8 cellular contexts compared by ENCODE assay signal in the genomic region with DNA sequence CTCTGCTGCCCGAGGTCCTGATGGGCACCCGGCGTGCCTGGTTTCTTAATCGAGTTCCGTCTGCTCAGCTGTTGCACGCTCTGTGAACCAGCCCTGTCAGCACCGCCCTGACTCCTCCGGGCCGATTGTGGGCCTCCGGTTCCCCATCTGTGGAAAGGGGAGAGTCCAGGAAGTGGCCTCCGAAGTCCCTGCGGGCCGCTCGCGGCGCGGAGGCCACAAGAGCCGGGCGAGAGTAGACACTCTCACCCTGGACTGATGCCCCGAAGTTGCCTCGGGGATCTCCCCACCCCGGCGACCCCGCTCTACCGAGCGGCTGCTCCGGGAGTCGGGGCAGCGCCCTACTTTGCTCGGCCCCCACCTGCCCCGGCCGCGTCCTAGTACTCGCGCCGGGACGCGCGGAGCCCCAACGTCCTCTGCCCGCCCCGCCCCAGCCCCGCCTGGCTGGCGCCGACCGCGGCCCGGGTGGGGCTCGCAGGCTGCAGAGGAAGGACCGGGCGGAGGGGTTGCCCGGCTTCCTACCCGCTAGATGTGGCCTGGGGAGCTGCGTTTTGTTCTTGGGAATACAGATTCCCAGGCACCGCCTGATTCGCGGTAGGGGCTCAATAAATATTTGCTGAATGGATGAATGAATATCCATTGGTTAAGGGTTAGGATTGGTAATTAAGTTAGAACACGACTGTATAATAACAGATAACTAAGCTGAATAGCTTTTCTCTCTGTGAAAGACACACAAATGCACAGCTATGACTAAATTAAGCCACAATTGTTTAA. TPM values are rescaled to one million over a fixed set of nuclear protein-coding genes. Genes with fewer than 3 reads are reported as not detected.
DNase-seq lines count a peak whose midpoint lies in the region; ATAC-seq lines count a peak whose summit lies in the region.

No MANE protein-coding gene starts in this region.

- POLR2A ChIA-PET in activated CD4-positive, alpha-beta memory T cell treated with anti-CD3 and anti-CD28 coated beads for 36 hours (lab: Charles Lee): interaction anchor here (1.3 kb wide), 1 partner anchor 31 kb away, joined by 3 read pairs; the partner anchor contains the start of gene HABP4

- DNase-seq in COR-L47 (lab: John Stamatoyannopoulos, UW) (peak; percentile 88), NCI-H69 (lab: John Stamatoyannopoulos, UW) (peak; percentile 99), mesenteric fat pad (ENCODE audit: low spot score) (peak; percentile 91)
- DNase-seq in activated CD4-positive, alpha-beta memory T cell treated with anti-CD3 and anti-CD28 coated beads for 36 hours: peak; percentile 74
- peak; percentile 19 for DNase-seq in stimulated activated CD8-positive, alpha-beta memory T cell treated with anti-CD3 and anti-CD28 coated beads, Interleukin-7, amount 100 ng/mL, for 24 hours (ENCODE audit: low read depth)

- peak overlapping the region; percentile 98 for H3K9ac ChIP-seq in endocrine pancreas (ENCODE audit: control insufficient read depth, insufficient read depth, low read length)

- H3K4me3 Mint-ChIP-seq in activated CD4-positive, alpha-beta memory T cell treated with anti-CD3 and anti-CD28 coated beads for 36 hours: peak overlapping the region; percentile 88

- ATAC-seq in GM19455 (IDR thresholded peaks at IDR 0.05; ENCODE audit: unreplicated experiment) (peak; percentile 39), HG03565 (IDR thresholded peaks at IDR 0.05; ENCODE audit: unreplicated experiment) (peak; percentile 22)

- H3K36me3 ChIP-seq in endocrine pancreas (ENCODE audit: control insufficient read depth, insufficient read depth, low read length): no peaks in the 10 kb centered on the region

- CTCF ChIA-PET in activated CD4-positive, alpha-beta memory T cell treated with anti-CD3 and anti-CD28 coated beads for 36 hours (lab: Charles Lee): interaction anchor here (1.2 kb wide), 1 partner anchor 248 kb away, joined by 4 read pairs; no protein-coding TSS in a partner anchor

- H3K9me3 Mint-ChIP-seq in activated CD4-positive, alpha-beta memory T cell treated with anti-CD3 and anti-CD28 coated beads for 36 hours: no peaks in the 10 kb centered on the region

- no peaks in the 10 kb centered on the region for H3K9me3 ChIP-seq in endocrine pancreas (ENCODE audit: control insufficient read depth, low read length)

- peak overlapping the region; percentile 85 for H3K4me3 ChIP-seq in endocrine pancreas (ENCODE audit: control insufficient read depth, insufficient read depth, low read length)

- intact Hi-C loops in activated CD4-positive, alpha-beta memory T cell treated with anti-CD3 and anti-CD28 coated beads for 36 hours (cut with micrococcal nuclease): loop anchor here (1.0 to 10.0 kb wide), 8 partner anchors 31 to 1216 kb away; partner anchors contain the start of genes ERCC6L2, HABP4, NCBP1 and SLC35D2

- H3K36me3 Mint-ChIP-seq in activated CD4-positive, alpha-beta memory T cell treated with anti-CD3 and anti-CD28 coated beads for 36 hours: peaks cover 9% of the 10 kb centered on the region

- H3K4me1 ChIP-seq in endocrine pancreas (ENCODE audit: control insufficient read depth, insufficient read depth, low read length): peaks cover 11% of the 10 kb centered on the region

- no peaks in the 10 kb centered on the region for H3K27me3 Mint-ChIP-seq in activated CD4-positive, alpha-beta memory T cell treated with anti-CD3 and anti-CD28 coated beads for 36 hours

- H3K27me3 ChIP-seq in endocrine pancreas (ENCODE audit: control insufficient read depth, insufficient read depth, low read length): no peaks in the 10 kb centered on the region

- peaks cover 28% of the 10 kb centered on the region for H3K4me1 Mint-ChIP-seq in activated CD4-positive, alpha-beta memory T cell treated with anti-CD3 and anti-CD28 coated beads for 36 hours (ENCODE audit: low read depth)

- H3K27ac Mint-ChIP-seq in activated CD4-positive, alpha-beta memory T cell treated with anti-CD3 and anti-CD28 coated beads for 36 hours: peak overlapping the region; percentile 92

RNA-seq across cellular contexts. Expression of gene ZNF367, which starts 0.9 kb away (rescaled TPM):
- total RNA-seq in activated CD4-positive, alpha-beta memory T cell treated with anti-CD3 and anti-CD28 coated beads for 36 hours: 10 to 100 TPM; 29.0 to 30.1 TPM
- total RNA-seq in mesenteric fat pad: 0.71 TPM

RNA-seq across cellular contexts. Expression of gene HABP4, which starts 30.9 kb away (rescaled TPM):
- total RNA-seq in activated CD4-positive, alpha-beta memory T cell treated with anti-CD3 and anti-CD28 coated beads for 36 hours: 10 to 100 TPM; 17.4 to 19.0 TPM
- total RNA-seq in mesenteric fat pad: 20.7 TPM

RNA-seq across cellular contexts. Expression of gene SLC35D2, which starts 35.6 kb away (rescaled TPM):
- 1 to 10 TPM; 8.1 to 8.5 TPM for total RNA-seq in activated CD4-positive, alpha-beta memory T cell treated with anti-CD3 and anti-CD28 coated beads for 36 hours
- total RNA-seq in mesenteric fat pad: 17.0 TPM

Comparison
In these comparisons a context has a peak if more than half of its experiments do, and no peak if none do; other contexts are left out.
1. Peak in every context shown above with its lines: DNase-seq, ATAC-seq and H3K4me3 ChIP-seq.
2. DNase-seq: peak in every context shown above with its lines; median percentile 99 in NCI-H69; 91 in mesenteric fat pad; 88 in COR-L47; 74 in activated CD4-positive, alpha-beta memory T cell treated with anti-CD3 and anti-CD28 coated beads for 36 hours; 19 in stimulated activated CD8-positive, alpha-beta memory T cell treated with anti-CD3 and anti-CD28 coated beads, Interleukin-7, amount 100 ng/mL, for 24 hours.
3. RNA of gene ZNF367, which starts 0.9 kb away (total RNA-seq): 29.0 to 30.1 TPM in activated CD4-positive, alpha-beta memory T cell treated with anti-CD3 and anti-CD28 coated beads for 36 hours; 0.71 TPM in mesenteric fat pad (single experiment); every median in the first group is over 10 times any median in the second.